19 cellular contexts compared by ENCODE assay signal in genomic region chr20:25116746-25117457, GRCh38. TPM values are rescaled to one million over a fixed set of nuclear protein-coding genes. Genes with fewer than 3 reads are reported as not detected.
DNase-seq lines count a peak whose midpoint lies in the region; ATAC-seq and TF ChIP-seq lines count a peak whose summit lies in the region.
"Had no signal": no experiment of that assay in that cellular context is flagged by ENCODE, and none has a peak within 500 bp of the region (broad histone marks: within the 10 kb centered on the region; RNA-seq: fewer than 3 reads in every experiment).

No MANE protein-coding gene starts in this region.

- DNase-seq in CD1c-positive myeloid dendritic cell (ENCODE audit: extremely low spot score): peak; percentile 19
- peak; percentile 88 to 93 for DNase-seq in NCI-H524 (lab: John Stamatoyannopoulos, UW)
- DNase-seq in esophagus muscularis mucosa (ENCODE audit: extremely low spot score): peak; percentile 47
- DNase-seq in gastrocnemius medialis: peak; percentile 63 to 78
- DNase-seq in stimulated activated naive CD4-positive, alpha-beta T cell (lab: John Stamatoyannopoulos, UW): no peak
- DNase-seq in posterior vena cava (ENCODE audit: low spot score): no peak
- no peak for DNase-seq in HAP-1 (ENCODE audit: low spot score in 2 of 2)
- DNase-seq: ACHN; Calu3; CD4-positive, alpha-beta memory T cell; H7; IMR-90; Kasumi-1; MM.1S; NCI-H187; NCI-H345; OCI-M1 had no signal

- H3K27ac ChIP-seq in esophagus muscularis mucosa (replicated peaks in 1 of 4) (no peak overlapping the region), gastrocnemius medialis (peak overlapping the region; percentile 67 to 89 (median 81))

- H3K36me3 ChIP-seq in esophagus muscularis mucosa (no peaks in the 10 kb centered on the region), gastrocnemius medialis (no peaks in the 10 kb centered on the region), HAP-1 (replicated peaks) (no peaks in the 10 kb centered on the region)

- no peak for TF ChIP-seq POLR2A in esophagus muscularis mucosa (IDR thresholded peaks at IDR 0.05; ENCODE audit: low read depth)
- no peak for TF ChIP-seq POLR2A in gastrocnemius medialis (IDR thresholded peaks at IDR 0.05)

- H3K4me3 ChIP-seq in esophagus muscularis mucosa: no peak overlapping the region
- no peak overlapping the region for H3K4me3 ChIP-seq in gastrocnemius medialis
- H3K4me3 ChIP-seq in HAP-1: no peak overlapping the region

- peaks cover 0 to 8% (median 0%) of the 10 kb centered on the region in 4 donors for H3K27me3 ChIP-seq in esophagus muscularis mucosa
- H3K27me3 ChIP-seq in gastrocnemius medialis: no peaks in the 10 kb centered on the region
- peaks cover 14% of the 10 kb centered on the region for H3K27me3 ChIP-seq in HAP-1 (ENCODE audit: low read depth)

- H3K9me3 ChIP-seq in esophagus muscularis mucosa: no peaks in the 10 kb centered on the region
- no peaks in the 10 kb centered on the region for H3K9me3 ChIP-seq in gastrocnemius medialis
- no peaks in the 10 kb centered on the region for H3K9me3 ChIP-seq in HAP-1

- peaks cover 3 to 14% (median 10%) of the 10 kb centered on the region in 4 donors for H3K4me1 ChIP-seq in esophagus muscularis mucosa
- peaks cover 20 to 22% of the 10 kb centered on the region in 2 donors for H3K4me1 ChIP-seq in gastrocnemius medialis
- no peaks in the 10 kb centered on the region for H3K4me1 ChIP-seq in HAP-1

- TF ChIP-seq CTCF in esophagus muscularis mucosa (IDR thresholded peaks at IDR 0.05) (no peak), gastrocnemius medialis (IDR thresholded peaks at IDR 0.05 in 4 of 5, conservative IDR thresholded peaks at IDR 0.05 in 1 of 5) (peak in 1 of 5 experiments; percentile 13)

- in situ Hi-C loops in gastrocnemius medialis (cut with MboI; ENCODE audit: low sequenced_read_pairs in 4 of 4) (no loop called here), HAP-1 (cut with MboI; ENCODE audit: low sequenced_read_pairs) (no loop called here)

- WGBS in esophagus muscularis mucosa: 69% methylated on average over 14 of the region's 14 CpGs

- intact Hi-C loops in esophagus muscularis mucosa (cut with DNase I): no loop called here
- intact Hi-C loops in gastrocnemius medialis (cut with DNase I; ENCODE audit: low total_unique reads): loop anchor here (2.0 kb wide), 1 partner anchor 40 kb away; no protein-coding TSS in a partner anchor
- intact Hi-C loops in posterior vena cava (cut with DNase I): no loop called here

- TF ChIP-seq EP300 in esophagus muscularis mucosa (IDR thresholded peaks at IDR 0.05): no peak

- peak; percentile 92 to 96 for ATAC-seq in gastrocnemius medialis

RNA-seq across cellular contexts. Expression of gene VSX1, which starts 35.0 kb away (rescaled TPM):
- total RNA-seq in esophagus muscularis mucosa: under 1 TPM in 1 of 4 donors, not detected in 3; 0.83 TPM
- 1 to 10 TPM in 1 of 4 donors, under 1 TPM in 1, not detected in 2; 0.20 to 3.0 TPM for total RNA-seq in gastrocnemius medialis
- total RNA-seq in posterior vena cava: not detected
- total RNA-seq: Calu3; CD4-positive, alpha-beta memory T cell; H7; HT-29; IMR-90; SK-MEL-5 had no signal

RNA-seq across cellular contexts. Expression of gene ACSS1, which starts 59.0 kb away (rescaled TPM):
- total RNA-seq in esophagus muscularis mucosa (100 to 1,000 TPM in 1 of 4 donors, 10 to 100 TPM in 3; 36.6 to 154 (median 65.3) TPM), gastrocnemius medialis (10 to 100 TPM; 11.4 to 84.6 (median 11.8) TPM), posterior vena cava (10 to 100 TPM; 11.6 to 12.2 TPM)
- total RNA-seq: H7 had no signal

Comparison
In these comparisons a context has a peak if more than half of its experiments do, and no peak if none do; other contexts are left out.
1. DNase-seq: peak in CD1c-positive myeloid dendritic cell (single experiment), NCI-H524 (2 of 2), esophagus muscularis mucosa (single experiment) and gastrocnemius medialis (2 of 2); none in stimulated activated naive CD4-positive, alpha-beta T cell (0 of 6), posterior vena cava (single experiment) and HAP-1 (0 of 2).
2. H3K27ac ChIP-seq: peak in gastrocnemius medialis (4 of 4); none in esophagus muscularis mucosa (0 of 4).